8 cellular contexts compared by ENCODE assay signal in the genomic region with DNA sequence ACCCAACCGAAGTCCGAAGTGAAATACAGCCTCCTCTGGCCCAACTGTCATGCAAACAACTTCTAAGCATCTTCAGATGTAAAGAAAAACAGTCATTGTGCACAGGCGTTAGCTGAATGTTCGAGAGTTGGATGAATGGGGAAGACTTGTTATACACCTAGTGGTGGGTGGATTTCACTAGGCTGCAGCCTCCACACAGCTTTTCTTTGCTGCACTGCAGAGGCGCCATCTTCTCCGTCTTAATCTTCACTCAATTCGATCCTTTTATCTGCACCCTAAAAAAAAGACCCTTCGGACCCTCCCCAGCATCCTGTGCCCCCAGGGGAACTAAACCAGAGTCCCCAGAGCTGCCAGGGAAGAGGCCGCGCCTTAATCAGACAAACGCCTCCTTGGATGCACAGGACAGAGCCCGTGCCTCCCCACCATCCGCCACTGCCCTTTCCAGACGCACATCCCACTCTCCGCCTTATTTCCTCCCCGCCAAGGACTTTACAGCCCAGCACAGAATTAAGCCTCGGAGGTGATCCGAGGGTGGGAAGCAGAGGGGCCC. TPM values are rescaled to one million over a fixed set of nuclear protein-coding genes. Genes with fewer than 3 reads are reported as not detected.
DNase-seq lines count a peak whose midpoint lies in the region; ATAC-seq, FAIRE-seq and TF ChIP-seq lines count a peak whose summit lies in the region.

No MANE protein-coding gene starts in this region.

- H3K4me1 ChIP-seq in NT2/D1 (ENCODE audit: insufficient read depth, insufficient read length) (peaks cover 3% of the 10 kb centered on the region), upper lobe of right lung (peaks cover 24% of the 10 kb centered on the region)

- peak overlapping the region; percentile 90 for H3K4me3 ChIP-seq in NT2/D1 (ENCODE audit: insufficient read length, low read depth)
- H3K4me3 ChIP-seq in upper lobe of right lung = peak overlapping the region; percentile 93

- H3K9ac ChIP-seq in NT2/D1 (ENCODE audit: insufficient read length, low read depth) = peak overlapping the region; percentile 98

- H3K27ac ChIP-seq in upper lobe of right lung = peak overlapping the region; percentile 85

- ATAC-seq in GM19452 (IDR thresholded peaks at IDR 0.05; ENCODE audit: unreplicated experiment) = peak; percentile 53
- peak; percentile 36 for ATAC-seq in upper lobe of right lung

- no peak for FAIRE-seq in HTR-8/SVneo (lab: Jason Lieb, UNC)

- DNase-seq in CD1c-positive myeloid dendritic cell (ENCODE audit: extremely low spot score) (peak; percentile 61), HTR-8/SVneo (ENCODE audit: insufficient read length, low spot score) (peak; percentile 51), NT2/D1 (ENCODE audit: low read depth, low spot score) (peak; percentile 68), globus pallidus (ENCODE audit: low spot score) (peak; percentile 77), nucleus accumbens (lab: John Stamatoyannopoulos, UW) (peak in 52 of 56 donors; percentile 7 to 90 (median 68)), upper lobe of right lung (no peak)
- DNase-seq in activated naive CD4-positive, alpha-beta T cell treated with anti-CD3 and anti-CD28 coated beads, Interleukin-2, amount 50 U/mL, for 16 hours = peak; percentile 55

- TF ChIP-seq CTCF in upper lobe of right lung (IDR thresholded peaks at IDR 0.05) = peak; percentile 24

- intact Hi-C loops in upper lobe of right lung (cut with DNase I) = no loop called here

- no peaks in the 10 kb centered on the region for H3K9me3 ChIP-seq in NT2/D1 (ENCODE audit: insufficient read depth, low read length)
- no peaks in the 10 kb centered on the region for H3K9me3 ChIP-seq in upper lobe of right lung

- peaks cover 10% of the 10 kb centered on the region for H3K27me3 ChIP-seq in NT2/D1 (ENCODE audit: insufficient read depth, insufficient read length)
- no peaks in the 10 kb centered on the region for H3K27me3 ChIP-seq in upper lobe of right lung

- H3K36me3 ChIP-seq in NT2/D1 (ENCODE audit: insufficient read depth, insufficient read length, low read length) = peaks cover 18% of the 10 kb centered on the region
- H3K36me3 ChIP-seq in upper lobe of right lung = no peaks in the 10 kb centered on the region

RNA-seq across cellular contexts. Expression of gene APP, which starts 1.4 kb away (rescaled TPM):
- 480 TPM for total RNA-seq in upper lobe of right lung
